ENCODE assay signal across 1 cellular context in the genomic region with DNA sequence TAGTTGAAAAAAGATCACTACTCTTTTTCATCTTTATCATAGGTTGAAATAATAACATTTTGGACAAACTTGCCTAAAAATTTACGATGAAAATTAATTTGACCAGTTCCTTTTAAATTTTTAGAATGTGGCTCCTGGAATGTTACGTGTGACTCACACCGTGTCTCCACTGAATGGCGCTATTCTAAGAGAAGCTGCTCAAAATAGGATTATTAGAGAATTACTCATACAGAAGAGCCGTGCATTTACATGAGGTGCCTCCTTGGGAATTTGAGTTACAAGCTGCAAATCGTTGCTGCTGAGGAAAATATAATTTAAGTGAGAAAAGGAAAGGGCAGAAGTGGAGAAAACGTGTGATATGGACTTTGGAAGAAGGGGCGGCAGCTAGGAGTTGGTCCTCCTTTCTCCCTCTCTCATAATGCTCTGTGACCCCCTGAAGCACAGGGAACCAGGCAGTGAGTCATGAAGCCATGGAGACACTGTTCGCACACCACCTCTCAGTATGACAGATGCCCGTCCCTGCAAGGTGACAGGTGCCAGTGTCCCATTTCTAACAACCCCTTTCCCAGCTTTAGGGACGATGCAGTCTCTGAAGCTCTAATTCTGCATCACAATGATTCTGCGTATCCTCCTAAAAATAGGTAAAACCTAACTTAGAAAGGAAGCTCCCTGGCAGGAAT.
TF ChIP-seq lines count a peak whose summit lies in the region.

No MANE protein-coding gene starts in this region.

TF ChIP-seq in GM23338, 12 proteins besides CTCF, POLR2A, EP300 and RAD21 (continued from another document):
- TF ChIP-seq, protein P1, sequence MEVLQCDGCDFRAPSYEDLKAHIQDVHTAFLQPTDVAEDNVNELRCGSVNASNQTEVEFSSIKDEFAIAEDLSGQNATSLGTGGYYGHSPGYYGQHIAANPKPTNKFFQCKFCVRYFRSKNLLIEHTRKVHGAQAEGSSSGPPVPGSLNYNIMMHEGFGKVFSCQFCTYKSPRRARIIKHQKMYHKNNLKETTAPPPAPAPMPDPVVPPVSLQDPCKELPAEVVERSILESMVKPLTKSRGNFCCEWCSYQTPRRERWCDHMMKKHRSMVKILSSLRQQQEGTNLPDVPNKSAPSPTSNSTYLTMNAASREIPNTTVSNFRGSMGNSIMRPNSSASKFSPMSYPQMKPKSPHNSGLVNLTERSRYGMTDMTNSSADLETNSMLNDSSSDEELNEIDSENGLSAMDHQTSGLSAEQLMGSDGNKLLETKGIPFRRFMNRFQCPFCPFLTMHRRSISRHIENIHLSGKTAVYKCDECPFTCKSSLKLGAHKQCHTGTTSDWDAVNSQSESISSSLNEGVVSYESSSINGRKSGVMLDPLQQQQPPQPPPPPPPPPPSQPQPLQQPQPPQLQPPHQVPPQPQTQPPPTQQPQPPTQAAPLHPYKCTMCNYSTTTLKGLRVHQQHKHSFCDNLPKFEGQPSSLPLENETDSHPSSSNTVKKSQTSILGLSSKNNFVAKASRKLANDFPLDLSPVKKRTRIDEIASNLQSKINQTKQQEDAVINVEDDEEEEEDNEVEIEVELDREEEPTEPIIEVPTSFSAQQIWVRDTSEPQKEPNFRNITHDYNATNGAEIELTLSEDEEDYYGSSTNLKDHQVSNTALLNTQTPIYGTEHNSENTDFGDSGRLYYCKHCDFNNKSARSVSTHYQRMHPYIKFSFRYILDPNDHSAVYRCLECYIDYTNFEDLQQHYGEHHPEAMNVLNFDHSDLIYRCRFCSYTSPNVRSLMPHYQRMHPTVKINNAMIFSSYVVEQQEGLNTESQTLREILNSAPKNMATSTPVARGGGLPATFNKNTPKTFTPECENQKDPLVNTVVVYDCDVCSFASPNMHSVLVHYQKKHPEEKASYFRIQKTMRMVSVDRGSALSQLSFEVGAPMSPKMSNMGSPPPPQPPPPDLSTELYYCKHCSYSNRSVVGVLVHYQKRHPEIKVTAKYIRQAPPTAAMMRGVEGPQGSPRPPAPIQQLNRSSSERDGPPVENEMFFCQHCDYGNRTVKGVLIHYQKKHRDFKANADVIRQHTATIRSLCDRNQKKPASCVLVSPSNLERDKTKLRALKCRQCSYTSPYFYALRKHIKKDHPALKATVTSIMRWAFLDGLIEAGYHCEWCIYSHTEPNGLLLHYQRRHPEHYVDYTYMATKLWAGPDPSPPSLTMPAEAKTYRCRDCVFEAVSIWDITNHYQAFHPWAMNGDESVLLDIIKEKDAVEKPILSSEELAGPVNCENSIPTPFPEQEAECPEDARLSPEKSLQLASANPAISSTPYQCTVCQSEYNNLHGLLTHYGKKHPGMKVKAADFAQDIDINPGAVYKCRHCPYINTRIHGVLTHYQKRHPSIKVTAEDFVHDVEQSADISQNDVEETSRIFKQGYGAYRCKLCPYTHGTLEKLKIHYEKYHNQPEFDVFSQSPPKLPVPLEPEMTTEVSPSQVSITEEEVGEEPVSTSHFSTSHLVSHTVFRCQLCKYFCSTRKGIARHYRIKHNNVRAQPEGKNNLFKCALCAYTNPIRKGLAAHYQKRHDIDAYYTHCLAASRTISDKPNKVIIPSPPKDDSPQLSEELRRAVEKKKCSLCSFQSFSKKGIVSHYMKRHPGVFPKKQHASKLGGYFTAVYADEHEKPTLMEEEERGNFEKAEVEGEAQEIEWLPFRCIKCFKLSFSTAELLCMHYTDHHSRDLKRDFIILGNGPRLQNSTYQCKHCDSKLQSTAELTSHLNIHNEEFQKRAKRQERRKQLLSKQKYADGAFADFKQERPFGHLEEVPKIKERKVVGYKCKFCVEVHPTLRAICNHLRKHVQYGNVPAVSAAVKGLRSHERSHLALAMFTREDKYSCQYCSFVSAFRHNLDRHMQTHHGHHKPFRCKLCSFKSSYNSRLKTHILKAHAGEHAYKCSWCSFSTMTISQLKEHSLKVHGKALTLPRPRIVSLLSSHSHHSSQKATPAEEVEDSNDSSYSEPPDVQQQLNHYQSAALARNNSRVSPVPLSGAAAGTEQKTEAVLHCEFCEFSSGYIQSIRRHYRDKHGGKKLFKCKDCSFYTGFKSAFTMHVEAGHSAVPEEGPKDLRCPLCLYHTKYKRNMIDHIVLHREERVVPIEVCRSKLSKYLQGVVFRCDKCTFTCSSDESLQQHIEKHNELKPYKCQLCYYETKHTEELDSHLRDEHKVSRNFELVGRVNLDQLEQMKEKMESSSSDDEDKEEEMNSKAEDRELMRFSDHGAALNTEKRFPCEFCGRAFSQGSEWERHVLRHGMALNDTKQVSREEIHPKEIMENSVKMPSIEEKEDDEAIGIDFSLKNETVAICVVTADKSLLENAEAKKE (CRISPR knock-in tag; IDR thresholded peaks at IDR 0.05) = no peak
